Comparison of ENCODE assay signal across 18 cellular contexts in genomic region chr20:25160457-25160856, GRCh38. TPM values are rescaled to one million over a fixed set of nuclear protein-coding genes. Genes with fewer than 3 reads are reported as not detected.
A peak's percentile ranks its signal among the peaks of the same experiment; 100 is the strongest.
DNase-seq lines count a peak whose midpoint lies in the region; ATAC-seq lines count a peak whose summit lies in the region.
"Had no signal": no experiment of that assay in that cellular context is flagged by ENCODE, and none has a peak within 500 bp of the region (broad histone marks: within the 10 kb centered on the region; RNA-seq: fewer than 3 reads in every experiment).

No MANE protein-coding gene starts in this region.

- peaks cover 6% of the 10 kb centered on the region for H3K27me3 Mint-ChIP-seq in activated T-cell treated with anti-CD3 and anti-CD28 coated beads, Interleukin-2, amount 50 U/mL, for 4 hours (ENCODE audit: low read depth)
- peaks cover 16% of the 10 kb centered on the region for H3K27me3 Mint-ChIP-seq in stimulated activated naive CD8-positive, alpha-beta T cell treated with anti-CD3 and anti-CD28 coated beads, Interleukin-15, Interleukin-2, amounts not matched to agents 100 ng/mL and 50 ng/mL, for 24 hours

- H3K27ac Mint-ChIP-seq in stimulated activated naive CD8-positive, alpha-beta T cell treated with anti-CD3 and anti-CD28 coated beads, Interleukin-15, Interleukin-2, amounts not matched to agents 100 ng/mL and 50 ng/mL, for 24 hours, result peak overlapping the region; percentile 65
- H3K27ac Mint-ChIP-seq: GM23338, immature natural killer cell, mesothelial cell of epicardium had no signal

- H3K9me3 Mint-ChIP-seq in activated T-cell treated with anti-CD3 and anti-CD28 coated beads, Interleukin-2, amount 50 U/mL, for 4 hours, result no peaks in the 10 kb centered on the region
- H3K9me3 Mint-ChIP-seq in stimulated activated naive CD8-positive, alpha-beta T cell treated with anti-CD3 and anti-CD28 coated beads, Interleukin-15, Interleukin-2, amounts not matched to agents 100 ng/mL and 50 ng/mL, for 24 hours, result peaks cover 3% of the 10 kb centered on the region
- H3K9me3 Mint-ChIP-seq: immature natural killer cell had no signal

- H3K4me1 Mint-ChIP-seq in activated T-cell treated with anti-CD3 and anti-CD28 coated beads, Interleukin-2, amount 50 U/mL, for 4 hours (ENCODE audit: low read depth), result peaks cover 12% of the 10 kb centered on the region
- H3K4me1 Mint-ChIP-seq in stimulated activated naive CD8-positive, alpha-beta T cell treated with anti-CD3 and anti-CD28 coated beads, Interleukin-15, Interleukin-2, amounts not matched to agents 100 ng/mL and 50 ng/mL, for 24 hours (ENCODE audit: low read depth), result peaks cover 19% of the 10 kb centered on the region
- H3K4me1 Mint-ChIP-seq: GM23338, immature natural killer cell, mesothelial cell of epicardium had no signal

- no peak for DNase-seq in activated T-cell treated with anti-CD3 and anti-CD28 coated beads, Interleukin-2, amount 50 U/mL, for 4 hours
- DNase-seq in activated T-cell treated with anti-CD3 and anti-CD28 coated beads, Interleukin-2, amount 50 U/mL, for 1 hour, result no peak
- no peak for DNase-seq in cortex of kidney (lab: John Stamatoyannopoulos, UW)
- DNase-seq in NCI-H187 (lab: John Stamatoyannopoulos, UW), result no peak
- DNase-seq: activated CD8-positive, alpha-beta memory T cell treated with anti-CD3 and anti-CD28 coated beads, Interleukin-2, amount 50 U/mL, for 4 hours; DMS 273 treated with DMSO at 0.1 percent for 48 hours; effector CD4-positive, alpha-beta T cell; foreskin fibroblast; immature natural killer cell; NCI-H1694 treated with DMSO at 0.1 percent for 48 hours; NCI-H526 treated with DMSO at 0.1 percent for 48 hours; upper lobe of right lung had no signal

- H3K36me3 Mint-ChIP-seq in activated T-cell treated with anti-CD3 and anti-CD28 coated beads, Interleukin-2, amount 50 U/mL, for 4 hours (ENCODE audit: insufficient read depth), result no peaks in the 10 kb centered on the region
- H3K36me3 Mint-ChIP-seq in stimulated activated naive CD8-positive, alpha-beta T cell treated with anti-CD3 and anti-CD28 coated beads, Interleukin-15, Interleukin-2, amounts not matched to agents 100 ng/mL and 50 ng/mL, for 24 hours (ENCODE audit: low read depth), result no peaks in the 10 kb centered on the region
- H3K36me3 Mint-ChIP-seq: immature natural killer cell, mesothelial cell of epicardium had no signal

- no peak overlapping the region for H3K4me3 Mint-ChIP-seq in activated T-cell treated with anti-CD3 and anti-CD28 coated beads, Interleukin-2, amount 50 U/mL, for 4 hours
- H3K4me3 Mint-ChIP-seq in stimulated activated naive CD8-positive, alpha-beta T cell treated with anti-CD3 and anti-CD28 coated beads, Interleukin-15, Interleukin-2, amounts not matched to agents 100 ng/mL and 50 ng/mL, for 24 hours, result no peak overlapping the region
- H3K4me3 Mint-ChIP-seq: GM23338, immature natural killer cell, mesothelial cell of epicardium had no signal

- ATAC-seq in activated T-cell treated with anti-CD3 and anti-CD28 coated beads, Interleukin-2, amount 50 U/mL, for 4 hours, result peak; percentile 86 to 92
- peak; percentile 85 for ATAC-seq in GM21529 (IDR thresholded peaks at IDR 0.05; ENCODE audit: unreplicated experiment)
- peak; percentile 70 for ATAC-seq in HG03342 (IDR thresholded peaks at IDR 0.05; ENCODE audit: unreplicated experiment)
- ATAC-seq in HG03571 (IDR thresholded peaks at IDR 0.05; ENCODE audit: unreplicated experiment), result no peak
- ATAC-seq: GM23338, upper lobe of right lung had no signal

RNA-seq across cellular contexts. Expression of gene ENTPD6, which starts 35.1 kb away (rescaled TPM):
- total RNA-seq in activated T-cell treated with anti-CD3 and anti-CD28 coated beads, Interleukin-2, amount 50 U/mL, for 4 hours, result 10 to 100 TPM; 43.4 to 51.2 (median 47.1) TPM
